In the genomic region with DNA sequence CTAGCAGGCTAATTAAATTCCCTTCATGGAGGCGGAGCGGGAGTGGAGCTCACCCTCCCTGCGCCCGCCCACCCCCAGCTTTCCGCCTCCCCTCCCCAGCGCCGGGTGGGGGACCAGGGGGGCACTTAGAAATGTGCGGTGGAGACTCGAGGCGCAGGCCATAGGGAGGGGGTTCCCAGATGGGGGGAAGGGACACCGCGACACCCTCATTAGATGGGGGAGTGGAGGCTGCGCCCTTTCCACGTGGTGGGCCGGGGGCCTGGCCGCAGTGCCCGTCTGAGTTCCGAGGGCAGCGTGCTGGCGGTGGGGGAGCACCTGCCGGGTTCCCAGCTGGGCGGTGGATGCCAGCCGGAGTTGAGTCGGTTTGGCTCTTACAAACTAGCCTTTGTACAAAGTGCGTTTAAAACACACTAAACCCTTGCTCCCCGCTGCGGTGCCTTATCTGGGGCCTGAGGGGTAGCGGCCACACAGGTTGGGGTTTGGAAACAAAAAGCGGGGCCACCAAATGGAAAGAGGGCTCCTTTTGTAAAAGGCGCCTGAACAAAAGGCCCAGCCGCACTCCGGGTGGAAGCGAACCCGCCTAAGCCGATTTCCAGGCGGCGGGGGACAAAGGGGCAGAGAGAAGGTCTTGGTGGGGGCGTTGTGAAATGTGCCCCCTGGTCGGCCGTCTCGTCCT, we compare ENCODE assay signal across 8 cellular contexts. TPM values are rescaled to one million over a fixed set of nuclear protein-coding genes. Genes with fewer than 3 reads are reported as not detected.
DNase-seq lines count a peak whose midpoint lies in the region; ATAC-seq, FAIRE-seq and TF ChIP-seq lines count a peak whose summit lies in the region.
"Had no signal": no experiment of that assay in that cellular context is flagged by ENCODE, and none has a peak within 500 bp of the region (broad histone marks: within the 10 kb centered on the region; RNA-seq: fewer than 3 reads in every experiment).

No MANE protein-coding gene starts in this region.

- FAIRE-seq in GM12892 (lab: Jason Lieb, UNC) = peak; percentile 17

- H3K27ac ChIP-seq in Peyer's patch (peak overlapping the region; percentile 87 to 93 (median 90)), foreskin keratinocyte (peak overlapping the region; percentile 8), skeletal muscle tissue (ENCODE audit: low read depth, low read length) (peak overlapping the region; percentile 77)

- TF ChIP-seq POLR2A in GM12892 (IDR thresholded peaks at IDR 0.05; ENCODE audit: low read depth, low read length) (no peak), Peyer's patch (IDR thresholded peaks at IDR 0.05) (no peak)

- no peak for DNase-seq in GM12892 (ENCODE audit: insufficient read length)
- no peak for DNase-seq in Peyer's patch
- no peak for DNase-seq in foreskin keratinocyte
- no peak for DNase-seq in EL
- no peak for DNase-seq in RPMI8226
- no peak for DNase-seq in cerebellar cortex (ENCODE audit: low spot score)
- DNase-seq: IMR-90 had no signal

- peaks cover 9 to 66% (median 52%) of the 10 kb centered on the region in 4 donors for H3K4me1 ChIP-seq in Peyer's patch
- H3K4me1 ChIP-seq in foreskin keratinocyte = peaks cover 7% of the 10 kb centered on the region
- peaks cover 46 to 65% (median 53%) of the 10 kb centered on the region in 3 donors for H3K4me1 ChIP-seq in skeletal muscle tissue (ENCODE audit: control insufficient read depth in 3 of 3, insufficient read depth in 3 of 3, low read length in 3 of 3)

- H3K9me3 ChIP-seq in Peyer's patch (no peaks in the 10 kb centered on the region), skeletal muscle tissue (ENCODE audit: control insufficient read depth in 3 of 3, low read length in 3 of 3) (no peaks in the 10 kb centered on the region)

- no peaks in the 10 kb centered on the region for H3K36me3 ChIP-seq in Peyer's patch
- peaks cover 0 to 2% (median 0%) of the 10 kb centered on the region in 3 donors for H3K36me3 ChIP-seq in skeletal muscle tissue (ENCODE audit: control insufficient read depth in 3 of 3, insufficient read depth in 3 of 3, low read length in 3 of 3)

- no peak for ATAC-seq in foreskin keratinocyte

- H3K4me3 ChIP-seq in Peyer's patch (peak overlapping the region; percentile 64 to 82 (median 65)), skeletal muscle tissue (ENCODE audit: low read length in 3 of 3) (peak overlapping the region in 2 of 3 donors; percentile 22 to 32)

- TF ChIP-seq CTCF in Peyer's patch (IDR thresholded peaks at IDR 0.05) (no peak), foreskin keratinocyte (conservative IDR thresholded peaks at IDR 0.05) (no peak)

- no peaks in the 10 kb centered on the region for H3K27me3 ChIP-seq in Peyer's patch
- H3K27me3 ChIP-seq in foreskin keratinocyte = peaks cover 2% of the 10 kb centered on the region
- H3K27me3 ChIP-seq in skeletal muscle tissue (ENCODE audit: control insufficient read depth in 3 of 3, insufficient read depth in 3 of 3, low read length in 3 of 3) = no peaks in the 10 kb centered on the region

- peak overlapping the region in 1 of 3 donors; percentile 33 for H3K9ac ChIP-seq in skeletal muscle tissue (ENCODE audit: low read depth in 1 of 3, low read length in 3 of 3)

RNA-seq across cellular contexts. Expression of a gene that starts 1.4 kb away (rescaled TPM):
- polyA plus RNA-seq in GM12892 (2012; ENCODE audit: missing spikeins) = 18.8 TPM
- total RNA-seq in Peyer's patch (100 to 1,000 TPM in 3 of 4 donors, 10 to 100 TPM in 1; 79.7 to 196 (median 143) TPM), foreskin keratinocyte (5.9 and 8.2 TPM in 2 replicates), skeletal muscle tissue (27.7 TPM)
- polyA plus RNA-seq in foreskin keratinocyte = 1.9 and 2.1 TPM in 2 replicates

Comparison
In these comparisons a context has a peak if more than half of its experiments do, and no peak if none do; other contexts are left out.
1. H3K27ac ChIP-seq: peak in every context shown above with its lines; median percentile 90 in Peyer's patch; 77 in skeletal muscle tissue; 8 in foreskin keratinocyte.